In the genomic region with DNA sequence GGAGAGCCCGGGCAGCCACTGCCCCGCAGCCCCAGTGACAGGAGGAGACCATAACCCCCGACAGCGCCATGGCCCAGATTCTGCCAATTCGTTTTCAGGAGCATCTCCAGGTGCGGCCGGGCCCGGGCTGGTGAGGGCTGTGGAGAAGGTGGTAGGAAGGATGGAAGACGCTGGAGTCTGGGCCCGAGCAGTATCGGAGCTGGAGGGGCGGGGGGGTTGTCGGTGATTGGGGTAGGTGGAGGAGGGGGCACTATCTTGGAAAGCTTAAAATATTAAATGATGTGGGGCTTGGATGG, we compare ENCODE assay signal across 8 cellular contexts. TPM values are rescaled to one million over a fixed set of nuclear protein-coding genes. Genes with fewer than 3 reads are reported as not detected.
DNase-seq lines count a peak whose midpoint lies in the region; ATAC-seq, FAIRE-seq and TF ChIP-seq lines count a peak whose summit lies in the region.

No MANE protein-coding gene starts in this region.

- H4K20me1 ChIP-seq in OCI-LY1 (ENCODE audit: insufficient read depth, low read length): 0 out of 2 replicates have a peak, but pooled peaks cover 7% of the 10 kb centered on the region

- H3K27me3 ChIP-seq in GM06990 (replicated peaks; ENCODE audit: control insufficient read depth, insufficient read depth, low read length) (no peaks in the 10 kb centered on the region), OCI-LY1 (ENCODE audit: insufficient read depth, low read length) (no peaks in the 10 kb centered on the region), pancreas (no peaks in the 10 kb centered on the region)

- peaks cover 51% of the 10 kb centered on the region for H3K79me2 ChIP-seq in OCI-LY1 (ENCODE audit: insufficient read depth, low read length)

- WGBS in pancreas, 2 donors: 0% methylated on average over 10 to 13 of the region's 13 CpGs

- no peaks in the 10 kb centered on the region for H3K9me2 ChIP-seq in OCI-LY1 (ENCODE audit: low read depth, low read length)

- peaks cover 49% of the 10 kb centered on the region for H3K4me1 ChIP-seq in OCI-LY1 (ENCODE audit: insufficient read depth, low read length, severe bottlenecking)
- H3K4me1 ChIP-seq in pancreas: peaks cover 8 to 45% (median 27%) of the 10 kb centered on the region in 3 donors

- DNase-seq in GM06990 (ENCODE audit: extremely low read depth, insufficient read length) (no peak), epithelial cell of esophagus (ENCODE audit: low read depth) (no peak), pancreas (no peak), NCI-H1092 (lab: John Stamatoyannopoulos, UW) (no peak), HPDE6-E6E7 (ENCODE audit: extremely low spot score) (no peak)
- DNase-seq in stimulated activated CD4-positive, alpha-beta T cell treated with anti-CD3 and anti-CD28 coated beads, Interleukin-2, amount 100 ng/mL, for 48 hours: no peak

- no peak overlapping the region for H2AFZ ChIP-seq in OCI-LY1 (ENCODE audit: low read length)

- H3K36me3 ChIP-seq in GM06990 (ENCODE audit: control insufficient read depth, insufficient read depth, low read length) (no peaks in the 10 kb centered on the region), OCI-LY1 (ENCODE audit: insufficient read depth, low read length) (peaks cover 30% of the 10 kb centered on the region; the same call in 1 of the 2 replicates), pancreas (no peaks in the 10 kb centered on the region)

- H3K27ac ChIP-seq in OCI-LY1 (ENCODE audit: low read depth, low read length, poor library complexity, severe bottlenecking) (peak overlapping the region; percentile 93), pancreas (peak overlapping the region; percentile 92 to 99 (median 96))

- H3K4me3 ChIP-seq in GM06990 (replicated peaks; ENCODE audit: low read depth, low read length) (peak overlapping the region; percentile 98), OCI-LY1 (ENCODE audit: low read depth, low read length, poor library complexity, severe bottlenecking) (peak overlapping the region; percentile 97), epithelial cell of esophagus (ENCODE audit: low read length) (peak overlapping the region; percentile 93), pancreas (peak overlapping the region; percentile 78 to 92 (median 82))

- intact Hi-C loops in pancreas (cut with DNase I): no loop called here

- peak overlapping the region; percentile 73 for H3K4me2 ChIP-seq in OCI-LY1 (ENCODE audit: low read length)

- H3K9me3 ChIP-seq in OCI-LY1 (ENCODE audit: low read length) (no peaks in the 10 kb centered on the region), pancreas (no peaks in the 10 kb centered on the region)

- TF ChIP-seq CTCF in GM06990 (IDR thresholded peaks at IDR 0.05; ENCODE audit: insufficient read depth, low read length, poor library complexity, severe bottlenecking) (no peak), OCI-LY1 (IDR thresholded peaks at IDR 0.05; ENCODE audit: low read length) (no peak), epithelial cell of esophagus (IDR thresholded peaks at IDR 0.05; ENCODE audit: insufficient read depth, low read depth, low read length, missing control alignments) (no peak), pancreas (IDR thresholded peaks at IDR 0.05) (no peak)

- peak overlapping the region; percentile 100 for H3K9ac ChIP-seq in OCI-LY1 (ENCODE audit: low read length)

- H3F3A ChIP-seq in OCI-LY1 (ENCODE audit: insufficient read depth, low read length): no peaks in the 10 kb centered on the region

- FAIRE-seq in pancreas (lab: Jason Lieb, UNC): no peak

- ATAC-seq in pancreas (peak in 1 of 4 donors; percentile 6), HG03280 (IDR thresholded peaks at IDR 0.05; ENCODE audit: unreplicated experiment) (no peak)

RNA-seq across cellular contexts. Expression of gene CLTC, which starts 0.3 kb away (rescaled TPM):
- total RNA-seq in pancreas: 100 to 1,000 TPM in 2 of 6 donors, 10 to 100 TPM in 4; 44.7 to 118 (median 75.7) TPM
- polyA plus RNA-seq in pancreas: 10 to 100 TPM; 25.7 to 54.1 TPM

RNA-seq across cellular contexts. Expression of gene DHX40, which starts 54.6 kb away (rescaled TPM):
- 10 to 100 TPM; 11.7 to 21.2 (median 15.7) TPM for total RNA-seq in pancreas
- 10 to 100 TPM in 1 of 2 donors, 1 to 10 TPM in 1; 6.6 to 16.7 TPM for polyA plus RNA-seq in pancreas
